In the genomic region with DNA sequence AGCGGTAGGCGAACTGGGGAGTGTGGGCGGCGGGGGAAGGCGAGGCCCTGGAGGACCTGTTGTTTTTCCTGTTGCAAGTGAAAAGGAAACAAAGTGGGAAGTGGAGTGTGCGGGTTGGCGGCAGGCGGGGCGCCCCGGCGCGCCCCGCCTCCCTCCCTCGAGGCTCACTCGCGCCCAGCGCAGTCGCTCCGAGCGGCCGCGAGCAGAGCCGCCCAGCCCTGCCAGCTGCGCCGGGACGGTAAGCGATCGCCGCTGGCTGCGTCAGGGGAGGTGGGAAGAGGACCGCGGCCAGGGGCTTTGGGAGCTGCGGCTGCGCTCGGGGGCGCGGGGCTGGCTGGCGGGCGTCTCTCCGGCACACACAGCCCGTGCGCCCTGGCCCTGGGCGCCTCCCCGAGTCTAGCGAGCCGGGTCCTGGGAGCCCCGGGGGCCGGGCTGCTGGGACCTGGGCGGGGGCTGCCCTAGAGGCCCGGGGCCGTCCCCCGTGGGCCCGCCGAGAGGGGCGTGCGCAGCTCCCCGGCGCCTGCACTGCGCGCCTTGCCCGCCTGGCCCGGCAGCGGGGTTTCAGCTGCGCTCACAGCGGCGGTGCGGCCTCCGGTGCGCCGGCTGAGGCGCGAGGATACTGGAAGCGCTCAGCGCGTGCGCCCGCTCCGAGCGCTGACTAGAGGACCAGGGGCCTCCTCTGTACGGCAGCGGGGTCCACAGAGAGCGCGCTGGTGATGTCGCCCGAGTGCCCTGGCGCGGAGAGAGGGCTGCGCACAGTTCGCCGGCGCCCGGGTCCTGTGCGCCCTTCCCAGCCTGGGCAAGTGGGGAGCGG, we compare ENCODE assay signal across 8 cellular contexts. TPM values are rescaled to one million over a fixed set of nuclear protein-coding genes. Genes with fewer than 3 reads are reported as not detected.
DNase-seq lines count a peak whose midpoint lies in the region; ATAC-seq and TF ChIP-seq lines count a peak whose summit lies in the region.

A gene (plus strand): TSS at position 167 of the 814 bp plus-strand sequence. CDS start 58,725 bp downstream, outside the sequence.

- peak within 1 kb of the TSS; percentile 77 for H3K4me3 Mint-ChIP-seq in chondrocyte (ENCODE audit: unreplicated experiment)

- H3K9me3 Mint-ChIP-seq in chondrocyte (ENCODE audit: low read depth): no peaks in the 10 kb centered on the region

- peaks cover 5% of the 10 kb centered on the region for H3K4me1 Mint-ChIP-seq in chondrocyte (ENCODE audit: low read depth)

- no peak within 1 kb of the TSS for H3K27ac Mint-ChIP-seq in chondrocyte (ENCODE audit: unreplicated experiment)

- peaks cover 22% of the 10 kb centered on the region for H3K27me3 Mint-ChIP-seq in chondrocyte (ENCODE audit: low read depth)

- ATAC-seq in stimulated activated naive CD8-positive, alpha-beta T cell treated with anti-CD3 and anti-CD28 coated beads, Interleukin-15, Interleukin-2, amounts not matched to agents 100 U/mL and 50 U/mL, for 24 hours: peak; percentile 33
- ATAC-seq in HG02870 (IDR thresholded peaks at IDR 0.05; ENCODE audit: unreplicated experiment): no peak

- H3K4me3 ChIP-seq in lower leg skin (ENCODE audit: low read depth, poor library complexity, severe bottlenecking): peak within 1 kb of the TSS; percentile 48

- intact Hi-C loops in lower leg skin (cut with DNase I; ENCODE audit: low total_unique reads): no loop called here

- H3K36me3 Mint-ChIP-seq in chondrocyte (ENCODE audit: low read depth): no peaks in the 10 kb centered on the region

- TF ChIP-seq POLR2A in GM15510 (IDR thresholded peaks at IDR 0.05; ENCODE audit: borderline replicate concordance, extremely low read depth, insufficient read length) (peak; percentile 88), lower leg skin (IDR thresholded peaks at IDR 0.05) (no peak)

- DNase-seq in KG1 (lab: John Stamatoyannopoulos, UW) (peak; percentile 50), chondrocyte (ENCODE audit: low spot score) (no peak), lower leg skin (ENCODE audit: low spot score in 2 of 2) (no peak), amniotic stem cell (lab: John Stamatoyannopoulos, UW) (no peak)
- peak; percentile 64 for DNase-seq in stimulated activated naive CD8-positive, alpha-beta T cell treated with anti-CD3 and anti-CD28 coated beads, Interleukin-15, Interleukin-2, amounts not matched to agents 100 U/mL and 50 U/mL, for 24 hours

- TF ChIP-seq CTCF in VCaP (conservative IDR thresholded peaks at IDR 0.05): peak; percentile 5; the same call in 1 of the 2 replicates
- peak; percentile 23 for TF ChIP-seq CTCF in chondrocyte (IDR thresholded peaks at IDR 0.05)
- TF ChIP-seq CTCF in lower leg skin (IDR thresholded peaks at IDR 0.05): no peak

- H3K27ac ChIP-seq in VCaP: no peak within 1 kb of the TSS

- WGBS in lower leg skin, 2 donors: 0 to 1% methylated on average over 33 to 57 of the region's 94 CpGs

RNA-seq across cellular contexts. Expression of the gene that starts here (rescaled TPM):
- total RNA-seq in chondrocyte (2.9 to 4.5 TPM (median 4.3 TPM) in 3 replicates), lower leg skin (1 to 10 TPM; 4.2 to 5.4 (median 5.0) TPM)

Comparison
In these comparisons a context has a peak if more than half of its experiments do, and no peak if none do; other contexts are left out.
1. DNase-seq: peak in KG1 (single experiment) and stimulated activated naive CD8-positive, alpha-beta T cell treated with anti-CD3 and anti-CD28 coated beads, Interleukin-15, Interleukin-2, amounts not matched to agents 100 U/mL and 50 U/mL, for 24 hours (single experiment); none in chondrocyte (single experiment), lower leg skin (0 of 2) and amniotic stem cell (single experiment).
2. CTCF ChIP-seq: peak in VCaP (single experiment) and chondrocyte (single experiment); none in lower leg skin (0 of 3).